Comparison of ENCODE assay signal across 8 cellular contexts in genomic region chr15:28094732-28095521, GRCh38. TPM values are rescaled to one million over a fixed set of nuclear protein-coding genes. Genes with fewer than 3 reads are reported as not detected.
A peak's percentile ranks its signal among the peaks of the same experiment; 100 is the strongest.
DNase-seq lines count a peak whose midpoint lies in the region; ATAC-seq and TF ChIP-seq lines count a peak whose summit lies in the region.

No MANE protein-coding gene starts in this region.

- no peak for TF ChIP-seq EP300 in ovary (IDR thresholded peaks at IDR 0.05)

- H3K36me3 ChIP-seq in H7 (replicated peaks; ENCODE audit: control insufficient read depth, insufficient read depth, low read length) (no peaks in the 10 kb centered on the region), ovary (no peaks in the 10 kb centered on the region)

- H3K27me3 ChIP-seq in H7 (ENCODE audit: control insufficient read depth, insufficient read depth, low read length) (peaks cover 66% of the 10 kb centered on the region), ovary (no peaks in the 10 kb centered on the region)

- POLR2A ChIA-PET in activated CD8-positive, alpha-beta T cell treated with anti-CD3 and anti-CD28 coated beads, Interleukin-2, amount 10 ng/mL, durations not matched to agents 7 days and 5 days (lab: Charles Lee) = no interaction called here

- H3K9me3 ChIP-seq in ovary = peaks cover 0 to 4% of the 10 kb centered on the region in 2 donors

- H3K4me1 Mint-ChIP-seq in activated CD8-positive, alpha-beta T cell treated with anti-CD3 and anti-CD28 coated beads, Interleukin-2, amount 10 ng/mL, durations not matched to agents 7 days and 5 days (ENCODE audit: low read depth) = peaks cover 29% of the 10 kb centered on the region

- H3K27me3 Mint-ChIP-seq in activated CD8-positive, alpha-beta T cell treated with anti-CD3 and anti-CD28 coated beads, Interleukin-2, amount 10 ng/mL, durations not matched to agents 7 days and 5 days (ENCODE audit: low read depth) = peaks cover 67% of the 10 kb centered on the region

- WGBS in ovary, 3 donors = 1 to 4% (median 3%) methylated on average over 51 to 76 of the region's 76 CpGs

- peaks cover 5% of the 10 kb centered on the region for H3K36me3 Mint-ChIP-seq in activated CD8-positive, alpha-beta T cell treated with anti-CD3 and anti-CD28 coated beads, Interleukin-2, amount 10 ng/mL, durations not matched to agents 7 days and 5 days (ENCODE audit: low read depth)

- CTCF ChIA-PET in activated CD8-positive, alpha-beta T cell treated with anti-CD3 and anti-CD28 coated beads, Interleukin-2, amount 10 ng/mL, durations not matched to agents 7 days and 5 days (lab: Charles Lee) = no interaction called here

- H3K4me1 ChIP-seq in ovary (ENCODE audit: insufficient read depth) = peaks cover 18% of the 10 kb centered on the region

- intact Hi-C loops in Right ventricle myocardium inferior (cut with DNase I) = no loop called here
- intact Hi-C loops in ovary (cut with DNase I) = no loop called here

- peak overlapping the region; percentile 79 for H3K4me3 Mint-ChIP-seq in activated CD8-positive, alpha-beta T cell treated with anti-CD3 and anti-CD28 coated beads, Interleukin-2, amount 10 ng/mL, durations not matched to agents 7 days and 5 days

- TF ChIP-seq POLR2A in ovary (IDR thresholded peaks at IDR 0.05) (no peak), GM18505 (IDR thresholded peaks at IDR 0.05; ENCODE audit: borderline replicate concordance, extremely low read depth, insufficient read depth, insufficient read length) (no peak)

- DNase-seq in H7 (peak; percentile 82), Right ventricle myocardium inferior (ENCODE audit: missing footprints) (no peak), ovary (no peak), NCI-H1048 (lab: John Stamatoyannopoulos, UW) (no peak), NOMO-1 (lab: John Stamatoyannopoulos, UW; ENCODE audit: unreplicated experiment in 2 of 2) (no peak)
- DNase-seq in activated CD8-positive, alpha-beta T cell treated with anti-CD3 and anti-CD28 coated beads, Interleukin-2, amount 10 ng/mL, durations not matched to agents 7 days and 5 days = no peak
- no peak for DNase-seq in effector CD4-positive, alpha-beta T cell

- peak; percentile 17 for ATAC-seq in activated CD8-positive, alpha-beta T cell treated with anti-CD3 and anti-CD28 coated beads, Interleukin-2, amount 10 ng/mL, durations not matched to agents 7 days and 5 days
- ATAC-seq in Right ventricle myocardium inferior (peak; percentile 47), GM18505 (IDR thresholded peaks at IDR 0.05; ENCODE audit: unreplicated experiment) (no peak)

- no peak overlapping the region for H3K27ac Mint-ChIP-seq in activated CD8-positive, alpha-beta T cell treated with anti-CD3 and anti-CD28 coated beads, Interleukin-2, amount 10 ng/mL, durations not matched to agents 7 days and 5 days

- no peak overlapping the region for H3K27ac ChIP-seq in ovary

- no peak for TF ChIP-seq CTCF in ovary (IDR thresholded peaks at IDR 0.05)

- peaks cover 8% of the 10 kb centered on the region for H3K9me3 Mint-ChIP-seq in activated CD8-positive, alpha-beta T cell treated with anti-CD3 and anti-CD28 coated beads, Interleukin-2, amount 10 ng/mL, durations not matched to agents 7 days and 5 days (ENCODE audit: insufficient read depth)

- H3K4me3 ChIP-seq in H7 (ENCODE audit: insufficient read depth, low read depth, low read length) (peak overlapping the region; percentile 28), ovary (peak overlapping the region; percentile 25)

RNA-seq across cellular contexts. Expression of gene OCA2, which starts 4.2 kb away (rescaled TPM):
- total RNA-seq in H7 (2014; rRNA removed; shearing (Covaris generic)) = 0.21 and 0.37 TPM in 2 replicates
- total RNA-seq in activated CD8-positive, alpha-beta T cell treated with anti-CD3 and anti-CD28 coated beads, Interleukin-2, amount 10 ng/mL, durations not matched to agents 7 days and 5 days = not detected
- not detected for total RNA-seq in Right ventricle myocardium inferior
- 1 to 10 TPM in 2 of 7 donors, under 1 TPM in 4, not detected in 1; 0.37 to 2.6 (median 0.68) TPM for total RNA-seq in ovary
- 1 to 10 TPM in 1 of 2 donors, under 1 TPM in 1; 0.31 to 3.5 TPM for polyA plus RNA-seq in ovary
